Comparison of ENCODE assay signal across 20 cellular contexts in genomic region chr10:6649107-6649720, GRCh38.
A peak's percentile ranks its signal among the peaks of the same experiment; 100 is the strongest.
DNase-seq lines count a peak whose midpoint lies in the region; ATAC-seq, FAIRE-seq and TF ChIP-seq lines count a peak whose summit lies in the region.
"Had no signal": no experiment of that assay in that cellular context is flagged by ENCODE, and none has a peak within 500 bp of the region (broad histone marks: within the 10 kb centered on the region; RNA-seq: fewer than 3 reads in every experiment).

No MANE protein-coding gene starts in this region.

- no peak overlapping the region for H2AK5ac ChIP-seq in H9 (ENCODE audit: insufficient read length, low read length)
- H2AK5ac ChIP-seq in H1 (ENCODE audit: low read depth, low read length), result no peak overlapping the region

- POLR2A ChIA-PET in H1 (lab: Charles Lee; ENCODE audit: partially characterized antibody), result no interaction called here

- H2BK15ac ChIP-seq in H9 (ENCODE audit: low read depth, low read length) (no peak overlapping the region), H1 (ENCODE audit: low read length) (no peak overlapping the region)

- H2BK20ac ChIP-seq in H9 (ENCODE audit: low read depth, low read length, poor library complexity, severe bottlenecking) (no peak overlapping the region), H1 (ENCODE audit: low read length) (no peak overlapping the region)

- H3K9me3 Mint-ChIP-seq in H9, result no peaks in the 10 kb centered on the region
- H3K9me3 Mint-ChIP-seq in stimulated activated naive B cell treated with anti-CD40 and anti-IgM and Interleukin-4, amounts not matched to agents 10 μg/mL and 1 μg/mL and 100 μg/mL, for 72 hours, result no peaks in the 10 kb centered on the region

- H3K27ac ChIP-seq in H9 (ENCODE audit: insufficient read length, low read depth, low read length) (no peak overlapping the region), H1 (ENCODE audit: low read depth, low read length) (no peak overlapping the region), iPS-20b (ENCODE audit: low read length) (no peak overlapping the region), lower lobe of right lung (no peak overlapping the region)
- H3K27ac ChIP-seq: 22Rv1, GM23248, KMS-11 had no signal

- no peak for TF ChIP-seq POLR2A in H1 (IDR thresholded peaks at IDR 0.05; ENCODE audit: control extremely low read depth in 1 of 2, low read depth in 2 of 2, low read length in 2 of 2)

- DNase-seq in NK-92 (lab: John Stamatoyannopoulos, UW; ENCODE audit: unreplicated experiment) (peak; percentile 4), H9 (no peak), H1 (ENCODE audit: low read depth in 1 of 2, low spot score in 2 of 2) (no peak), lower lobe of right lung (no peak)
- no peak for DNase-seq in NK-92 treated with Interleukin-12 subunit alpha and Interleukin-12 subunit beta, amount 100 ng/mL, for 24 hours (lab: John Stamatoyannopoulos, UW)
- DNase-seq in stimulated activated naive B cell treated with anti-CD40 and anti-IgM and Interleukin-4, amounts not matched to agents 10 μg/mL and 1 μg/mL and 100 μg/mL, for 72 hours, result no peak
- DNase-seq: BE2C; Calu3; CD4-positive, CD25-positive, alpha-beta regulatory T cell; EL; GM23248; NCI-H1417 treated with DMSO at 0.1 percent for 48 hours; NCI-H1930; NCI-H226; NCI-H524 had no signal

- peak; percentile 58 for FAIRE-seq in H1 (lab: Jason Lieb, UNC)
- FAIRE-seq: GM12878 had no signal

- no peaks in the 10 kb centered on the region for H3K27me3 Mint-ChIP-seq in H9 (ENCODE audit: low read depth)
- peaks cover 0 to 13% of the 10 kb centered on the region in 2 donors for H3K27me3 Mint-ChIP-seq in stimulated activated naive B cell treated with anti-CD40 and anti-IgM and Interleukin-4, amounts not matched to agents 10 μg/mL and 1 μg/mL and 100 μg/mL, for 72 hours

- H3K36me3 ChIP-seq in H1 (ENCODE audit: control insufficient read depth in 2 of 4, insufficient read depth in 4 of 4, low read length in 3 of 4) (no peaks in the 10 kb centered on the region), iPS-20b (ENCODE audit: insufficient read depth, low read depth, low read length) (no peaks in the 10 kb centered on the region), lower lobe of right lung (no peaks in the 10 kb centered on the region)
- H3K36me3 ChIP-seq: BE2C had no signal

- H3K14ac ChIP-seq in H9 (ENCODE audit: insufficient read depth, low read length) (no peak overlapping the region), H1 (ENCODE audit: insufficient read length) (no peak overlapping the region)

- H3K23me2 ChIP-seq in H9 (ENCODE audit: insufficient read length, low read depth, low read length, poor library complexity, severe bottlenecking) (no peaks in the 10 kb centered on the region), H1 (ENCODE audit: low read depth, low read length) (no peaks in the 10 kb centered on the region)

- H3K27ac Mint-ChIP-seq in H9, result peak overlapping the region in 2 of 3 experiments; percentile 87 to 94; a peak in 4 of 7 replicates
- no peak overlapping the region for H3K27ac Mint-ChIP-seq in stimulated activated naive B cell treated with anti-CD40 and anti-IgM and Interleukin-4, amounts not matched to agents 10 μg/mL and 1 μg/mL and 100 μg/mL, for 72 hours
- H3K27ac Mint-ChIP-seq: CD4-positive, CD25-positive, alpha-beta regulatory T cell had no signal

- H4K91ac ChIP-seq in H9 (ENCODE audit: insufficient read length, low read depth, low read length) (no peak overlapping the region), H1 (replicated peaks; ENCODE audit: insufficient read length, low read length) (peak overlapping the region; percentile 8)

- WGBS in H9 (ENCODE audit: extremely low coverage, insufficient read length, low lambda C conversion rate), result no CpG with 5 or more reads among the region's 6 CpGs
- 37% methylated on average over 6 of the region's 6 CpGs; no CpG with 5 or more reads in 1 of the 2 experiments for WGBS in H1 (ENCODE audit: extremely low coverage in 1 of 2, insufficient coverage in 1 of 2, insufficient read length in 1 of 2, insufficient replicate concordance in 2 of 2, low coverage in 1 of 2, low lambda C conversion rate in 2 of 2, missing lambda C conversion rate in 1 of 2), 2 experiments

- H2BK120ac ChIP-seq in H9 (ENCODE audit: low read depth, low read length, poor library complexity, severe bottlenecking) (no peak overlapping the region), H1 (replicated peaks; ENCODE audit: low read depth, low read length) (peak overlapping the region; percentile 52)

- TF ChIP-seq RAD21 in H1 (IDR thresholded peaks at IDR 0.05 in 1 of 2, conservative IDR thresholded peaks at IDR 0.05 in 1 of 2; ENCODE audit: low read depth in 2 of 2, low read length in 2 of 2), result no peak

- H3K4me3 ChIP-seq in H1 (ENCODE audit: extremely low read depth in 1 of 4, insufficient read depth in 2 of 4, low read depth in 3 of 4, low read length in 4 of 4), result no peak overlapping the region; a peak in 1 of 8 replicates
- H3K4me3 ChIP-seq in iPS-20b (ENCODE audit: low read length), result peak overlapping the region; percentile 14; the same call in 1 of the 2 replicates
- no peak overlapping the region for H3K4me3 ChIP-seq in lower lobe of right lung
- H3K4me3 ChIP-seq: GM12878, GM23248 had no signal

- H3K4me1 ChIP-seq in H9 (ENCODE audit: insufficient read depth, low read length) (peaks cover 5% of the 10 kb centered on the region), H1 (replicated peaks in 1 of 4; ENCODE audit: control insufficient read depth in 3 of 4, insufficient read depth in 4 of 4, low read length in 3 of 4) (peaks cover 0 to 12% (median 3%) of the 10 kb centered on the region in 4 experiments; a peak in 4 of 7 replicates), iPS-20b (ENCODE audit: insufficient read depth, low read length) (peaks cover 16% of the 10 kb centered on the region; the same call in 1 of the 2 replicates), lower lobe of right lung (no peaks in the 10 kb centered on the region)
- H3K4me1 ChIP-seq: BE2C had no signal

- peak overlapping the region in 1 of 2 experiments; percentile 16; a peak in 1 of 5 replicates for H3K4me3 Mint-ChIP-seq in H9
- H3K4me3 Mint-ChIP-seq in stimulated activated naive B cell treated with anti-CD40 and anti-IgM and Interleukin-4, amounts not matched to agents 10 μg/mL and 1 μg/mL and 100 μg/mL, for 72 hours, result no peak overlapping the region
- H3K4me3 Mint-ChIP-seq: CD4-positive, CD25-positive, alpha-beta regulatory T cell had no signal

- peaks cover 28 to 31% of the 10 kb centered on the region in 2 experiments for H3K4me1 Mint-ChIP-seq in H9
- H3K4me1 Mint-ChIP-seq in stimulated activated naive B cell treated with anti-CD40 and anti-IgM and Interleukin-4, amounts not matched to agents 10 μg/mL and 1 μg/mL and 100 μg/mL, for 72 hours, result no peaks in the 10 kb centered on the region

- H3K4me2 ChIP-seq in H9 (ENCODE audit: insufficient read depth, insufficient read length, low read length) (peak overlapping the region; percentile 42), H1 (ENCODE audit: insufficient read depth in 1 of 2, low read depth in 2 of 2, low read length in 2 of 2) (peak overlapping the region; percentile 34 to 48; a peak in 3 of 4 replicates)
- H3K4me2 ChIP-seq: KMS-11 had no signal

- no peak overlapping the region for H4K5ac ChIP-seq in H9 (ENCODE audit: insufficient read length, low read depth, low read length)
- no peak overlapping the region for H4K5ac ChIP-seq in H1 (ENCODE audit: insufficient read length, low read depth, low read length)

- H3K27me3 ChIP-seq in H9 (ENCODE audit: insufficient read depth, low read length) (no peaks in the 10 kb centered on the region), H1 (replicated peaks in 1 of 4; ENCODE audit: control insufficient read depth in 3 of 4, extremely low read depth in 1 of 4, insufficient read depth in 3 of 4, low read length in 3 of 4) (no peaks in the 10 kb centered on the region), iPS-20b (ENCODE audit: insufficient read depth, low read length) (no peaks in the 10 kb centered on the region), lower lobe of right lung (ENCODE audit: low read depth) (peaks cover 4% of the 10 kb centered on the region)
- H3K27me3 ChIP-seq: BE2C had no signal

- H3K9ac ChIP-seq in H9 (ENCODE audit: extremely low read depth, insufficient read length, low read length) (no peak overlapping the region), H1 (replicated peaks in 1 of 4; ENCODE audit: extremely low read depth in 1 of 4, low read depth in 3 of 4, low read length in 3 of 4) (no peak overlapping the region), iPS-20b (ENCODE audit: low read depth, low read length) (no peak overlapping the region)
- H3K9ac ChIP-seq: GM23248, KMS-11 had no signal

- no peak overlapping the region for H3T11ph ChIP-seq in H9 (ENCODE audit: low read length)

- H3K9me3 ChIP-seq in H9 (ENCODE audit: control insufficient read depth, low read depth, low read length) (no peaks in the 10 kb centered on the region), H1 (ENCODE audit: insufficient read depth in 2 of 2, low read depth in 1 of 2, low read length in 1 of 2) (no peaks in the 10 kb centered on the region), iPS-20b (ENCODE audit: insufficient read depth, low read depth, low read length) (no peaks in the 10 kb centered on the region), lower lobe of right lung (no peaks in the 10 kb centered on the region)
- H3K9me3 ChIP-seq: BE2C had no signal

- no peak overlapping the region for H3K23ac ChIP-seq in H9 (ENCODE audit: insufficient read length, low read depth, low read length)
- no peak overlapping the region for H3K23ac ChIP-seq in H1 (ENCODE audit: insufficient read length)

- no peak overlapping the region for H3K4ac ChIP-seq in H9 (ENCODE audit: low read depth, low read length)
- H3K4ac ChIP-seq in H1 (replicated peaks; ENCODE audit: insufficient read length, low read depth, low read length), result no peak overlapping the region

- H3K36me3 Mint-ChIP-seq in H9 (ENCODE audit: insufficient read depth in 1 of 3, low read depth in 3 of 3), result no peaks in the 10 kb centered on the region
- no peaks in the 10 kb centered on the region for H3K36me3 Mint-ChIP-seq in stimulated activated naive B cell treated with anti-CD40 and anti-IgM and Interleukin-4, amounts not matched to agents 10 μg/mL and 1 μg/mL and 100 μg/mL, for 72 hours
- H3K36me3 Mint-ChIP-seq: CD4-positive, CD25-positive, alpha-beta regulatory T cell had no signal

- H3K79me2 ChIP-seq in H9 (ENCODE audit: insufficient read depth, low read length) (no peaks in the 10 kb centered on the region), H1 (ENCODE audit: control insufficient read depth in 1 of 2, insufficient read depth in 2 of 2, low read length in 2 of 2) (no peaks in the 10 kb centered on the region)

- no peak for TF ChIP-seq EP300 in H1 (IDR thresholded peaks at IDR 0.05; ENCODE audit: borderline replicate concordance in 1 of 2, low read depth in 2 of 2, low read length in 2 of 2)

- no peak overlapping the region for H3K56ac ChIP-seq in H9 (ENCODE audit: insufficient read length, low read depth, low read length)
- H3K56ac ChIP-seq in H1 (replicated peaks; ENCODE audit: insufficient read length, low read depth, low read length), result no peak overlapping the region

- no peaks in the 10 kb centered on the region for H3K79me1 ChIP-seq in H9 (ENCODE audit: insufficient read depth, low read depth, low read length, poor library complexity, severe bottlenecking)
- no peaks in the 10 kb centered on the region for H3K79me1 ChIP-seq in H1 (ENCODE audit: low read depth, low read length)

- H2BK5ac ChIP-seq in H9 (ENCODE audit: insufficient read length, low read length), result no peak overlapping the region
- peak overlapping the region; percentile 55; the same call in 1 of the 2 replicates for H2BK5ac ChIP-seq in H1 (ENCODE audit: low read depth, low read length)

- CTCF ChIA-PET in H1 (lab: Charles Lee; ENCODE audit: partially characterized antibody), result interaction anchor here (0.7 to 3.1 kb wide), 18 partner anchors 9 to 203 kb away, joined by 3 to 26 read pairs (median 4); partner anchors contain the start of gene PRKCQ

- ATAC-seq in stimulated activated naive B cell treated with anti-CD40 and anti-IgM and Interleukin-4, amounts not matched to agents 10 μg/mL and 1 μg/mL and 100 μg/mL, for 72 hours (replicated peaks), result no peak
- ATAC-seq in lower lobe of right lung, result no peak
- ATAC-seq in HG02885 (IDR thresholded peaks at IDR 0.05; ENCODE audit: poor library complexity, unreplicated experiment), result no peak
- ATAC-seq: GM12878 had no signal

- H4K20me1 ChIP-seq in H9 (ENCODE audit: control insufficient read depth, insufficient read depth, insufficient read length) (no peaks in the 10 kb centered on the region), H1 (replicated peaks in 1 of 2; ENCODE audit: control insufficient read depth in 1 of 2, insufficient read depth in 2 of 2, low read length in 2 of 2) (no peaks in the 10 kb centered on the region)

- intact Hi-C loops in lower lobe of right lung (cut with DNase I), result no loop called here

- no peak for TF ChIP-seq CTCF in H9 (conservative IDR thresholded peaks at IDR 0.05)
- no peak for TF ChIP-seq CTCF in H1 (IDR thresholded peaks at IDR 0.05; ENCODE audit: control extremely low read depth in 1 of 3, insufficient read depth in 1 of 3, low read depth in 1 of 3, low read length in 3 of 3)
- TF ChIP-seq CTCF in lower lobe of right lung (IDR thresholded peaks at IDR 0.05), result no peak

- H2BK12ac ChIP-seq in H9 (ENCODE audit: insufficient read length, low read depth, low read length), result no peak overlapping the region
- no peak overlapping the region for H2BK12ac ChIP-seq in H1 (ENCODE audit: low read depth, low read length)

- no peak overlapping the region for H4K8ac ChIP-seq in H9 (replicated peaks; ENCODE audit: insufficient read length, low read depth, low read length)
- H4K8ac ChIP-seq in H1 (ENCODE audit: extremely low read depth, insufficient read depth, low read length), result no peak overlapping the region

- H3K18ac ChIP-seq in H9 (ENCODE audit: insufficient read length, low read depth, low read length) (no peak overlapping the region), H1 (ENCODE audit: extremely low read depth, low read length) (0 out of 2 replicates have a peak overlapping the region, but pooled peaks have one; percentile 49)

- no peak overlapping the region for H2AFZ ChIP-seq in H9 (ENCODE audit: low read length)
- peak overlapping the region; percentile 8; the same call in 1 of the 2 replicates for H2AFZ ChIP-seq in H1 (ENCODE audit: low read length)
- H2AFZ ChIP-seq: GM23248 had no signal
